ENCODE assay signal across 14 cellular contexts in genomic region chr3:58408906-58409305, GRCh38.
"Had no signal": no experiment of that assay in that cellular context is flagged by ENCODE, and none has a peak within 500 bp of the region (broad histone marks: within the 10 kb centered on the region; RNA-seq: fewer than 3 reads in every experiment).

No MANE protein-coding gene starts in this region.

- H3K9me3 Mint-ChIP-seq: activated naive CD4-positive, alpha-beta T cell treated with anti-CD3 and anti-CD28 coated beads for 36 hours; activated naive CD8-positive, alpha-beta T cell treated with anti-CD3 and anti-CD28 coated beads, Interleukin-2, amount 50 U/mL, for 24 hours; activated T-helper 2 cell treated with anti-CD3 and anti-CD28 coated beads, Interferon-gamma antibody, Interleukin-2, Interleukin-4, amounts not matched to agents 10 μg/mL and 5 μg/mL and 100 μg/mL, durations not matched to agents 14 hours and 24 hours and 36 hours; naive thymus-derived CD4-positive, alpha-beta T cell had no signal

- H3K27me3 Mint-ChIP-seq: activated naive CD8-positive, alpha-beta T cell treated with anti-CD3 and anti-CD28 coated beads, Interleukin-2, amount 50 U/mL, for 24 hours; naive thymus-derived CD4-positive, alpha-beta T cell had no signal

- ATAC-seq: activated naive CD8-positive, alpha-beta T cell treated with anti-CD3 and anti-CD28 coated beads, Interleukin-2, amount 50 U/mL, for 24 hours; gastrocnemius medialis; heart left ventricle; left cardiac atrium; naive thymus-derived CD4-positive, alpha-beta T cell had no signal

- H3K4me3 Mint-ChIP-seq: activated naive CD4-positive, alpha-beta T cell treated with anti-CD3 and anti-CD28 coated beads for 36 hours; activated naive CD8-positive, alpha-beta T cell treated with anti-CD3 and anti-CD28 coated beads, Interleukin-2, amount 50 U/mL, for 24 hours; naive thymus-derived CD4-positive, alpha-beta T cell had no signal

- H3K27ac Mint-ChIP-seq: activated naive CD4-positive, alpha-beta T cell treated with anti-CD3 and anti-CD28 coated beads for 36 hours; activated naive CD8-positive, alpha-beta T cell treated with anti-CD3 and anti-CD28 coated beads, Interleukin-2, amount 50 U/mL, for 24 hours; activated T-helper 2 cell treated with anti-CD3 and anti-CD28 coated beads, Interferon-gamma antibody, Interleukin-2, Interleukin-4, amounts not matched to agents 10 μg/mL and 5 μg/mL and 100 μg/mL, durations not matched to agents 14 hours and 24 hours and 36 hours; naive thymus-derived CD4-positive, alpha-beta T cell had no signal

- H3K27ac ChIP-seq: gastrocnemius medialis, ovary, tibial nerve had no signal

- DNase-seq: activated CD4-positive, alpha-beta T cell treated with anti-CD3 and anti-CD28 coated beads, Interleukin-2, amount 50 U/mL, for 48 hours; activated CD4-positive, CD25-positive, alpha-beta regulatory T cell treated with anti-CD3 and anti-CD28 coated beads, Interleukin-2, amount 50 U/mL, for 72 hours; activated naive CD4-positive, alpha-beta T cell treated with anti-CD3 and anti-CD28 coated beads for 36 hours; activated naive CD8-positive, alpha-beta T cell treated with anti-CD3 and anti-CD28 coated beads, Interleukin-2, amount 50 U/mL, for 24 hours; aorta; erythroblast; gastrocnemius medialis; heart left ventricle; left cardiac atrium; naive thymus-derived CD4-positive, alpha-beta T cell; ovary; stimulated activated naive CD4-positive, alpha-beta T cell had no signal

- H3K27me3 ChIP-seq: gastrocnemius medialis, heart left ventricle, ovary, tibial nerve had no signal
